22 cellular contexts compared by ENCODE assay signal in genomic region chr9:89394412-89394811, GRCh38.
"Had no signal": no experiment of that assay in that cellular context is flagged by ENCODE, and none has a peak within 500 bp of the region (broad histone marks: within the 10 kb centered on the region; RNA-seq: fewer than 3 reads in every experiment).

No MANE protein-coding gene starts in this region.

- DNase-seq: activated CD4-positive, alpha-beta T cell treated with anti-CD3 and anti-CD28 coated beads, Interleukin-2, amount 10 ng/mL, durations not matched to agents 7 days and 5 days; activated effector memory CD4-positive, alpha-beta T cell treated with Interleukin-2 at 50 U/mL for 16 hours; activated T-cell treated with anti-CD3 and anti-CD28 coated beads for 4 hours; aorta; cerebellar nuclear complex; gastrocnemius medialis; heart right ventricle; left colon; naive B cell; occipital lobe; stimulated activated CD4-positive, alpha-beta T cell treated with anti-CD3 and anti-CD28 coated beads, Interleukin-15, amount 100 ng/mL, for 24 hours; stimulated activated CD4-positive, alpha-beta T cell treated with anti-CD3 and anti-CD28 coated beads, Interleukin-4, amount 100 ng/mL, for 1 hour; stimulated activated naive CD8-positive, alpha-beta T cell treated with anti-CD3 and anti-CD28 coated beads, Interleukin-15, amount 100 ng/mL, for 72 hours; T-cell; testis; upper lobe of left lung had no signal

- H3K4me3 ChIP-seq: gastrocnemius medialis, heart right ventricle, prostate gland, SK-N-MC, skin epidermis, testis, upper lobe of left lung had no signal

- H3K27me3 ChIP-seq: gastrocnemius medialis, heart right ventricle, testis, upper lobe of left lung had no signal

- H3K4me1 ChIP-seq: prostate gland, upper lobe of left lung had no signal

- H3K9me3 ChIP-seq: gastrocnemius medialis, heart right ventricle, prostate gland, testis, upper lobe of left lung had no signal

- ATAC-seq: gastrocnemius medialis; heart right ventricle; left colon; right cardiac atrium; stimulated activated naive CD8-positive, alpha-beta T cell treated with anti-CD3 and anti-CD28 coated beads, Interleukin-15, amount 100 ng/mL, for 72 hours; T-cell had no signal

- H3K27me3 Mint-ChIP-seq: activated CD4-positive, alpha-beta T cell treated with anti-CD3 and anti-CD28 coated beads, Interleukin-2, amount 10 ng/mL, durations not matched to agents 7 days and 5 days; dendritic cell treated with granulocyte-macrophage colony-stimulating factor and Interleukin-4, amounts not matched to agents 40 ng/mL and 50 ng/mL, for 4 days; naive B cell; stimulated activated naive CD8-positive, alpha-beta T cell treated with anti-CD3 and anti-CD28 coated beads, Interleukin-15, amount 100 ng/mL, for 72 hours; T-cell had no signal

- H3K27ac ChIP-seq: epithelial cell of prostate, gastrocnemius medialis, heart right ventricle, prostate gland, SK-N-MC, skin epidermis, testis, upper lobe of left lung had no signal

- H3K4me3 Mint-ChIP-seq: activated CD4-positive, alpha-beta T cell treated with anti-CD3 and anti-CD28 coated beads, Interleukin-2, amount 10 ng/mL, durations not matched to agents 7 days and 5 days; dendritic cell treated with granulocyte-macrophage colony-stimulating factor and Interleukin-4, amounts not matched to agents 40 ng/mL and 50 ng/mL, for 4 days; naive B cell; stimulated activated naive CD8-positive, alpha-beta T cell treated with anti-CD3 and anti-CD28 coated beads, Interleukin-15, amount 100 ng/mL, for 72 hours; T-cell had no signal

- H3K9me3 Mint-ChIP-seq: activated CD4-positive, alpha-beta T cell treated with anti-CD3 and anti-CD28 coated beads, Interleukin-2, amount 10 ng/mL, durations not matched to agents 7 days and 5 days; dendritic cell treated with granulocyte-macrophage colony-stimulating factor and Interleukin-4, amounts not matched to agents 40 ng/mL and 50 ng/mL, for 4 days; naive B cell; stimulated activated naive CD8-positive, alpha-beta T cell treated with anti-CD3 and anti-CD28 coated beads, Interleukin-15, amount 100 ng/mL, for 72 hours; T-cell had no signal

- H3K27ac Mint-ChIP-seq: dendritic cell treated with granulocyte-macrophage colony-stimulating factor and Interleukin-4, amounts not matched to agents 40 ng/mL and 50 ng/mL, for 4 days had no signal
